Comparison of ENCODE assay signal across 27 cellular contexts in genomic region chr1:109183339-109183738, GRCh38.
"Had no signal": no experiment of that assay in that cellular context is flagged by ENCODE, and none has a peak within 500 bp of the region (broad histone marks: within the 10 kb centered on the region; RNA-seq: fewer than 3 reads in every experiment).

No MANE protein-coding gene starts in this region.

- H3K9me3 Mint-ChIP-seq: naive thymus-derived CD8-positive, alpha-beta T cell; nephron; neural crest cell; stimulated activated effector memory CD8-positive, alpha-beta T cell treated with anti-CD3 and anti-CD28 coated beads, Interleukin-12 subunit alpha, Interleukin-12 subunit beta, amount 100 ng/mL, for 72 hours; stimulated activated naive CD8-positive, alpha-beta T cell treated with anti-CD3 and anti-CD28 coated beads, Interleukin-15, Interleukin-2, amounts not matched to agents 100 ng/mL and 50 ng/mL, for 24 hours had no signal

- ATAC-seq: left colon; left lung; lower lobe of right lung; naive thymus-derived CD8-positive, alpha-beta T cell; right cardiac atrium; stimulated activated effector memory CD8-positive, alpha-beta T cell treated with anti-CD3 and anti-CD28 coated beads, Interleukin-12 subunit alpha, Interleukin-12 subunit beta, amount 100 ng/mL, for 72 hours had no signal

- H3K9me3 ChIP-seq: left lung, lower lobe of right lung, ovary, prostate gland, sigmoid colon, spleen, suprapubic skin, thoracic aorta, tibial artery, vagina had no signal

- H3K27me3 Mint-ChIP-seq: naive thymus-derived CD8-positive, alpha-beta T cell; stimulated activated naive CD8-positive, alpha-beta T cell treated with anti-CD3 and anti-CD28 coated beads, Interleukin-15, Interleukin-2, amounts not matched to agents 100 ng/mL and 50 ng/mL, for 24 hours had no signal

- H3K4me1 Mint-ChIP-seq: stimulated activated effector memory CD8-positive, alpha-beta T cell treated with anti-CD3 and anti-CD28 coated beads, Interleukin-12 subunit alpha, Interleukin-12 subunit beta, amount 100 ng/mL, for 72 hours had no signal

- H3K27ac ChIP-seq: ovary, sigmoid colon, suprapubic skin, thoracic aorta, tibial artery, vagina had no signal

- H3K36me3 Mint-ChIP-seq: stimulated activated effector memory CD8-positive, alpha-beta T cell treated with anti-CD3 and anti-CD28 coated beads, Interleukin-12 subunit alpha, Interleukin-12 subunit beta, amount 100 ng/mL, for 72 hours had no signal

- DNase-seq: hippocampal formation; kidney; left colon; left lung; lower lobe of right lung; mammary epithelial cell; mesenchymal stem cell; naive thymus-derived CD8-positive, alpha-beta T cell; ovary; retina; right cardiac atrium; sigmoid colon; small intestine; spleen; stimulated activated CD4-positive, alpha-beta T cell treated with anti-CD3 and anti-CD28 coated beads, Interleukin-4, amount 100 ng/mL, for 24 hours; stimulated activated naive CD4-positive, alpha-beta T cell; tibial artery; trophoblast cell had no signal

- FAIRE-seq: islet of Langerhans, kidney, small intestine had no signal

- H3K36me3 ChIP-seq: left lung, lower lobe of right lung, ovary, prostate gland, sigmoid colon, spleen, suprapubic skin, thoracic aorta, tibial artery, vagina had no signal

- H3K4me3 ChIP-seq: left lung, lower lobe of right lung, ovary, prostate gland, sigmoid colon, spleen, suprapubic skin, thoracic aorta, tibial artery, vagina had no signal

- H3K4me1 ChIP-seq: tibial artery had no signal

- H3K4me3 Mint-ChIP-seq: naive thymus-derived CD8-positive, alpha-beta T cell; nephron; neural crest cell; stimulated activated effector memory CD8-positive, alpha-beta T cell treated with anti-CD3 and anti-CD28 coated beads, Interleukin-12 subunit alpha, Interleukin-12 subunit beta, amount 100 ng/mL, for 72 hours; stimulated activated naive CD8-positive, alpha-beta T cell treated with anti-CD3 and anti-CD28 coated beads, Interleukin-15, Interleukin-2, amounts not matched to agents 100 ng/mL and 50 ng/mL, for 24 hours had no signal

- H3K27me3 ChIP-seq: left lung, ovary, sigmoid colon, spleen, suprapubic skin, vagina had no signal

- H3K27ac Mint-ChIP-seq: stimulated activated effector memory CD8-positive, alpha-beta T cell treated with anti-CD3 and anti-CD28 coated beads, Interleukin-12 subunit alpha, Interleukin-12 subunit beta, amount 100 ng/mL, for 72 hours; stimulated activated naive CD8-positive, alpha-beta T cell treated with anti-CD3 and anti-CD28 coated beads, Interleukin-15, Interleukin-2, amounts not matched to agents 100 ng/mL and 50 ng/mL, for 24 hours had no signal
